Comparison of ENCODE assay signal across 14 cellular contexts in the genomic region with DNA sequence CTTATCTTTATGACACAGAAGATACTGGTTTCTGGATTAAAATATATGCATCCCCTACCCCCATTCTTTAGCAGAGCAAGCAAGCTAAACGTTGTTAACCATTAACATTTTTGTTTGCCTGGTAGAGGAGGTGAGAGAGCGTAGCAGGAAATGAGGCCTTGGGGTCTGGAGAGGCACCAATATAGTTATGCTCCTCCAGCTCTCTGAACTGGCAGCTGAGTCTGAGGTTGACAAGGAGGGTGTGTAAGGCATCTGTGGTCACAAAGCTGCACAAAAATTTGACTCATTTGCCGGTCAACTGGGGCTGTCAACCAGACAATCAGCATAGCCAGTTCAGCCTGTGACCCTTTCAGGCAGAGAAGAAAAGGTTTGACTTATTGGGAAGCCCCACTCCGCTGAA.
DNase-seq lines count a peak whose midpoint lies in the region; ATAC-seq, FAIRE-seq and TF ChIP-seq lines count a peak whose summit lies in the region.
"Had no signal": no experiment of that assay in that cellular context is flagged by ENCODE, and none has a peak within 500 bp of the region (broad histone marks: within the 10 kb centered on the region; RNA-seq: fewer than 3 reads in every experiment).

No MANE protein-coding gene starts in this region.

- H3K9me3 ChIP-seq in astrocyte (ENCODE audit: insufficient read depth, low read depth, low read length) = no peaks in the 10 kb centered on the region
- H3K9me3 ChIP-seq: suprapubic skin had no signal

- TF ChIP-seq CTCF in astrocyte (IDR thresholded peaks at IDR 0.05; ENCODE audit: insufficient read depth, low read depth, low read length) = no peak

- no peak overlapping the region for H3K27ac ChIP-seq in astrocyte (ENCODE audit: low read depth, low read length)
- H3K27ac ChIP-seq: suprapubic skin had no signal

- DNase-seq in astrocyte (ENCODE audit: low read depth) (peak; percentile 11), renal cortical epithelial cell (ENCODE audit: low read depth) (peak; percentile 94), NCI-H1417 treated with DMSO at 0.1 percent for 48 hours (lab: John Stamatoyannopoulos, UW) (no peak), immature natural killer cell (no peak)
- DNase-seq in activated T-helper 1 cell treated with anti-CD3 and anti-CD28 coated beads, Interleukin-12 subunit alpha, Interleukin-12 subunit beta, Interleukin-2, Interleukin-4 antibody, amounts not matched to agents 30 ng/mL and 10 ng/mL and 1 ng/mL, durations not matched to agents 14 hours and 24 hours and 36 hours (ENCODE audit: low spot score) = no peak
- DNase-seq: activated T-cell treated with anti-CD3 and anti-CD28 coated beads, Interleukin-2, amount 50 U/mL, for 24 hours; C1 segment of cervical spinal cord; cortex of kidney; NCI-H345; T-cell had no signal

- H3K27me3 Mint-ChIP-seq in astrocyte (ENCODE audit: low read depth, unreplicated experiment) = no peaks in the 10 kb centered on the region
- H3K27me3 Mint-ChIP-seq in immature natural killer cell (ENCODE audit: low read depth in 3 of 3) = peaks cover 2 to 3% (median 2%) of the 10 kb centered on the region in 3 donors
- no peaks in the 10 kb centered on the region for H3K27me3 Mint-ChIP-seq in activated T-helper 1 cell treated with anti-CD3 and anti-CD28 coated beads, Interleukin-12 subunit alpha, Interleukin-12 subunit beta, Interleukin-2, Interleukin-4 antibody, amounts not matched to agents 30 ng/mL and 10 ng/mL and 1 ng/mL, durations not matched to agents 14 hours and 24 hours and 36 hours (ENCODE audit: insufficient read depth)
- H3K27me3 Mint-ChIP-seq: activated T-cell treated with anti-CD3 and anti-CD28 coated beads, Interleukin-2, amount 50 U/mL, for 24 hours; T-cell had no signal

- H3K36me3 ChIP-seq in astrocyte (ENCODE audit: insufficient read depth, low read length) = no peaks in the 10 kb centered on the region
- H3K36me3 ChIP-seq: suprapubic skin had no signal

- no peak overlapping the region for H3K9ac ChIP-seq in astrocyte (ENCODE audit: low read length)

- no peak overlapping the region for H2AFZ ChIP-seq in astrocyte (ENCODE audit: low read depth, low read length)

- H3K4me1 Mint-ChIP-seq in astrocyte (ENCODE audit: low read depth, unreplicated experiment) (peaks cover 8% of the 10 kb centered on the region), immature natural killer cell (no peaks in the 10 kb centered on the region)
- no peaks in the 10 kb centered on the region for H3K4me1 Mint-ChIP-seq in activated T-helper 1 cell treated with anti-CD3 and anti-CD28 coated beads, Interleukin-12 subunit alpha, Interleukin-12 subunit beta, Interleukin-2, Interleukin-4 antibody, amounts not matched to agents 30 ng/mL and 10 ng/mL and 1 ng/mL, durations not matched to agents 14 hours and 24 hours and 36 hours (ENCODE audit: low read depth)
- H3K4me1 Mint-ChIP-seq: T-cell had no signal

- peaks cover 5% of the 10 kb centered on the region for H3K9me3 Mint-ChIP-seq in astrocyte (ENCODE audit: unreplicated experiment)
- peaks cover 0 to 2% (median 0%) of the 10 kb centered on the region in 6 donors for H3K9me3 Mint-ChIP-seq in immature natural killer cell
- H3K9me3 Mint-ChIP-seq in activated T-helper 1 cell treated with anti-CD3 and anti-CD28 coated beads, Interleukin-12 subunit alpha, Interleukin-12 subunit beta, Interleukin-2, Interleukin-4 antibody, amounts not matched to agents 30 ng/mL and 10 ng/mL and 1 ng/mL, durations not matched to agents 14 hours and 24 hours and 36 hours = peaks cover 8% of the 10 kb centered on the region

- H3K4me3 Mint-ChIP-seq in astrocyte (ENCODE audit: unreplicated experiment) = no peak overlapping the region
- H3K4me3 Mint-ChIP-seq in immature natural killer cell = no peak overlapping the region
- H3K4me3 Mint-ChIP-seq in activated T-helper 1 cell treated with anti-CD3 and anti-CD28 coated beads, Interleukin-12 subunit alpha, Interleukin-12 subunit beta, Interleukin-2, Interleukin-4 antibody, amounts not matched to agents 30 ng/mL and 10 ng/mL and 1 ng/mL, durations not matched to agents 14 hours and 24 hours and 36 hours = no peak overlapping the region
- H3K4me3 Mint-ChIP-seq: activated T-cell treated with anti-CD3 and anti-CD28 coated beads, Interleukin-2, amount 50 U/mL, for 24 hours; T-cell had no signal

- H3K4me2 ChIP-seq in astrocyte (ENCODE audit: low read length) = no peak overlapping the region

- no peak for FAIRE-seq in astrocyte (lab: Jason Lieb, UNC)

- no peaks in the 10 kb centered on the region for H4K20me1 ChIP-seq in astrocyte (ENCODE audit: insufficient read depth, low read length)

- H3K36me3 Mint-ChIP-seq in astrocyte (ENCODE audit: low read depth, unreplicated experiment) (no peaks in the 10 kb centered on the region), immature natural killer cell (no peaks in the 10 kb centered on the region)
- no peaks in the 10 kb centered on the region for H3K36me3 Mint-ChIP-seq in activated T-helper 1 cell treated with anti-CD3 and anti-CD28 coated beads, Interleukin-12 subunit alpha, Interleukin-12 subunit beta, Interleukin-2, Interleukin-4 antibody, amounts not matched to agents 30 ng/mL and 10 ng/mL and 1 ng/mL, durations not matched to agents 14 hours and 24 hours and 36 hours (ENCODE audit: low read depth)
- H3K36me3 Mint-ChIP-seq: T-cell had no signal

- no peak overlapping the region for H3K27ac Mint-ChIP-seq in astrocyte (ENCODE audit: unreplicated experiment)
- H3K27ac Mint-ChIP-seq in immature natural killer cell = no peak overlapping the region
- no peak overlapping the region for H3K27ac Mint-ChIP-seq in activated T-helper 1 cell treated with anti-CD3 and anti-CD28 coated beads, Interleukin-12 subunit alpha, Interleukin-12 subunit beta, Interleukin-2, Interleukin-4 antibody, amounts not matched to agents 30 ng/mL and 10 ng/mL and 1 ng/mL, durations not matched to agents 14 hours and 24 hours and 36 hours
- H3K27ac Mint-ChIP-seq: activated T-cell treated with anti-CD3 and anti-CD28 coated beads, Interleukin-2, amount 50 U/mL, for 24 hours; T-cell had no signal

- H3K79me2 ChIP-seq in astrocyte (ENCODE audit: insufficient read depth, low read length) = no peaks in the 10 kb centered on the region

- H3K4me3 ChIP-seq in astrocyte (ENCODE audit: insufficient read depth, low read depth, low read length) = no peak overlapping the region
- H3K4me3 ChIP-seq: suprapubic skin had no signal

- no peaks in the 10 kb centered on the region for H3K27me3 ChIP-seq in astrocyte (ENCODE audit: insufficient read depth, low read length)
- H3K27me3 ChIP-seq: suprapubic skin had no signal

- no peaks in the 10 kb centered on the region for H3K4me1 ChIP-seq in astrocyte (ENCODE audit: insufficient read depth, low read length)
- H3K4me1 ChIP-seq: suprapubic skin had no signal

- ATAC-seq in GM19043 (IDR thresholded peaks at IDR 0.05; ENCODE audit: low read depth, unreplicated experiment) (peak; percentile 70), HG03139 (IDR thresholded peaks at IDR 0.05; ENCODE audit: unreplicated experiment) (peak; percentile 66), HG02678 (IDR thresholded peaks at IDR 0.05; ENCODE audit: unreplicated experiment) (no peak)
- ATAC-seq: T-cell had no signal

- intact Hi-C loops in activated T-helper 1 cell treated with anti-CD3 and anti-CD28 coated beads, Interleukin-12 subunit alpha, Interleukin-12 subunit beta, Interleukin-2, Interleukin-4 antibody, amounts not matched to agents 30 ng/mL and 10 ng/mL and 1 ng/mL, durations not matched to agents 14 hours and 24 hours and 36 hours (cut with micrococcal nuclease) = no loop called here

Comparison
In these comparisons a context has a peak if more than half of its experiments do, and no peak if none do; other contexts are left out.
1. DNase-seq: peak in astrocyte (single experiment) and renal cortical epithelial cell (single experiment); none in NCI-H1417 treated with DMSO at 0.1 percent for 48 hours (single experiment), immature natural killer cell (0 of 3) and activated T-helper 1 cell treated with anti-CD3 and anti-CD28 coated beads, Interleukin-12 subunit alpha, Interleukin-12 subunit beta, Interleukin-2, Interleukin-4 antibody, amounts not matched to agents 30 ng/mL and 10 ng/mL and 1 ng/mL, durations not matched to agents 14 hours and 24 hours and 36 hours (single experiment).